25 cellular contexts compared by ENCODE assay signal in genomic region chr1:87389011-87389410, GRCh38.
DNase-seq lines count a peak whose midpoint lies in the region; FAIRE-seq lines count a peak whose summit lies in the region.
"Had no signal": no experiment of that assay in that cellular context is flagged by ENCODE, and none has a peak within 500 bp of the region (broad histone marks: within the 10 kb centered on the region; RNA-seq: fewer than 3 reads in every experiment).

No MANE protein-coding gene starts in this region.

- no peaks in the 10 kb centered on the region for H3K9me3 ChIP-seq in small intestine (ENCODE audit: control insufficient read depth, low read depth)
- H3K9me3 ChIP-seq: BLaER1 treated with 17β-estradiol and CSF1 and Interleukin-3, amounts not matched to agents 10 nM and 100 nM had no signal

- no peaks in the 10 kb centered on the region for H3K36me3 ChIP-seq in small intestine (ENCODE audit: control insufficient read depth in 2 of 2, insufficient read depth in 2 of 2, low read length in 2 of 2)
- H3K36me3 ChIP-seq: BLaER1 treated with 17β-estradiol and CSF1 and Interleukin-3, amounts not matched to agents 10 nM and 100 nM had no signal

- DNase-seq in HT-29 (ENCODE audit: low spot score) (peak; percentile 81), LoVo (ENCODE audit: low spot score) (peak; percentile 70), small intestine (peak; percentile 48), AG20443 (ENCODE audit: low spot score) (no peak), T1000 (lab: John Stamatoyannopoulos, UW) (no peak), SK-N-DZ (ENCODE audit: low spot score) (no peak)
- DNase-seq: 8988T; ACHN; AML-193; CD4-positive, alpha-beta memory T cell; CD4-positive, CD25-positive, alpha-beta regulatory T cell; CD8-positive, alpha-beta memory T cell; COR-L47; DMS 273 treated with DMSO at 0.1 percent for 48 hours; DMS153; DMS53; DMS79; DND-41; EL; GDM1 had no signal

- WGBS in small intestine, 3 donors: 0 to 6% (median 5%) methylated on average over 1 of the region's 1 CpG

- H3K27me3 ChIP-seq in small intestine (ENCODE audit: control insufficient read depth in 2 of 2, insufficient read depth in 2 of 2, low read length in 2 of 2): no peaks in the 10 kb centered on the region
- H3K27me3 ChIP-seq: BLaER1 treated with 17β-estradiol and CSF1 and Interleukin-3, amounts not matched to agents 10 nM and 100 nM had no signal

- peaks cover 3 to 7% of the 10 kb centered on the region in 2 donors for H3K4me1 ChIP-seq in small intestine (ENCODE audit: control insufficient read depth in 2 of 2, insufficient read depth in 1 of 2, low read depth in 1 of 2, low read length in 1 of 2)

- no peak overlapping the region for H3K4me3 ChIP-seq in small intestine (ENCODE audit: low read depth in 1 of 2, low read length in 2 of 2)
- H3K4me3 ChIP-seq: BLaER1 treated with 17β-estradiol and CSF1 and Interleukin-3, amounts not matched to agents 10 nM and 100 nM; GM12878 had no signal

- H3K27ac ChIP-seq in small intestine (ENCODE audit: low read depth in 1 of 2, low read length in 1 of 2): no peak overlapping the region
- H3K27ac ChIP-seq: BLaER1 treated with 17β-estradiol and CSF1 and Interleukin-3, amounts not matched to agents 10 nM and 100 nM had no signal

- peak; percentile 51 for FAIRE-seq in small intestine (lab: Jason Lieb, UNC)
- FAIRE-seq: A204.1, GM12878, GM12892, GM18507 had no signal

Comparison
In these comparisons a context has a peak if more than half of its experiments do, and no peak if none do; other contexts are left out.
1. DNase-seq: peak in HT-29 (single experiment), LoVo (single experiment) and small intestine (single experiment); none in AG20443 (single experiment), T1000 (single experiment) and SK-N-DZ (single experiment).